ENCODE assay signal across 8 cellular contexts in the genomic region with DNA sequence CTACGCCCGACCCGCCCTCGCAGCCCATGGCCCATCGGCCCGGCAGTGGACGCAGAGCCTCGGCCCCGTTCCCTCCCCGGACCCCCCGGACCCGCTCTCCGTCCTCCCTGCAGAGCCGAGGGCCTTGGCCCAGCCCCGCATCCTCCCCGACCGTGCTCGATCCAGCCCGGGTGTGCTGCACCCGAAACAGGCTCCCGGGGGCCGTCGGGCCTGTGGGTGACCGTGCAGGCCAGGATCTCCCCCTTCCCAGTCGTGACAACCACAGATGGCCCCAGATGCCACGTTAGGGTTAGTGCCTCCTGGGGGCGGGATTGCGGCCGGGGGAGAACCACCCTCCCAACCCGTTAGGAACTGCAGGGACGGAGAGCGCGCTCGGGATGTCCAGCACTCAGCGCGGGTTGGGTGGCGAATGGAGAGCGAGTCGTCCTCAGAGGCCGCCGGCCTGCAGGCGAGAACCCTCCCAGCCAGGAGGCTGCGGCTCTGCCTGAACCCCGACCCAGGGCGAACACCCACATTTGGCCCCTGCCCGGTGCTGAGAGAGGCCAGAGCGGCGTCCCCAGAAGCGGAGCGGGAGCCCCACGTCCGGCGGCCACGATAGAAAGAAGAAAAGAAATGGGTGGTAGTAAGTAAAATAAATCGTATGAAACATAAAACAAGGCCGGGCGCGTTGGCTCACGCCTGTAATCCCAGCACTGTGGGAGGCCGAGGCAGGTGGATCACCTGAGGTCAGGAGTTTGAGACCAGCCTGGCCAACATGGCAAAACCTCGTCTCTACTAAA. TPM values are rescaled to one million over a fixed set of nuclear protein-coding genes. Genes with fewer than 3 reads are reported as not detected.
DNase-seq lines count a peak whose midpoint lies in the region; ATAC-seq, FAIRE-seq and TF ChIP-seq lines count a peak whose summit lies in the region.

No MANE protein-coding gene starts in this region.

- H3K4me3 ChIP-seq in OCI-LY3 (ENCODE audit: low read length) (peak overlapping the region; percentile 98), endocrine pancreas (ENCODE audit: control insufficient read depth, insufficient read depth, low read length) (no peak overlapping the region), mucosa of rectum (ENCODE audit: low read length in 2 of 2) (peak overlapping the region; percentile 69 to 82), uterus (peak overlapping the region; percentile 48 to 83)

- ATAC-seq in HG02981 (IDR thresholded peaks at IDR 0.05; ENCODE audit: unreplicated experiment): no peak

- H3K27ac ChIP-seq in OCI-LY3 (ENCODE audit: low read length): no peak overlapping the region
- H3K27ac ChIP-seq in mucosa of rectum (ENCODE audit: low read depth in 2 of 2, low read length in 2 of 2): peak overlapping the region; percentile 87 to 88
- peak overlapping the region; percentile 85 to 87 for H3K27ac ChIP-seq in uterus

- TF ChIP-seq CTCF in OCI-LY3 (IDR thresholded peaks at IDR 0.05; ENCODE audit: low read depth, low read length) (no peak), uterus (IDR thresholded peaks at IDR 0.05) (no peak), D721Med (IDR thresholded peaks at IDR 0.05; ENCODE audit: insufficient read depth, missing control alignments) (no peak)

- no peak for TF ChIP-seq POLR2A in uterus (IDR thresholded peaks at IDR 0.05)

- H3K9ac ChIP-seq in OCI-LY3 (ENCODE audit: low read length) (peak overlapping the region; percentile 92), endocrine pancreas (ENCODE audit: control insufficient read depth, insufficient read depth, low read length) (peak overlapping the region; percentile 44), mucosa of rectum (ENCODE audit: low read depth in 1 of 2, low read length in 2 of 2) (peak overlapping the region; percentile 70 to 71)

- no peaks in the 10 kb centered on the region for H4K20me1 ChIP-seq in OCI-LY3 (ENCODE audit: insufficient read depth, low read length)

- H3K4me3 Mint-ChIP-seq in activated T-cell treated with anti-CD3 and anti-CD28 coated beads, Interleukin-2, amount 50 U/mL, for 24 hours: peak overlapping the region; percentile 74

- intact Hi-C loops in uterus (cut with DNase I; ENCODE audit: low total_unique reads): no loop called here

- FAIRE-seq in D721Med (lab: Jason Lieb, UNC): no peak

- no peaks in the 10 kb centered on the region for H3K36me3 Mint-ChIP-seq in activated T-cell treated with anti-CD3 and anti-CD28 coated beads, Interleukin-2, amount 50 U/mL, for 24 hours (ENCODE audit: low read depth)

- peaks cover 11% of the 10 kb centered on the region for H3K4me1 ChIP-seq in OCI-LY3 (ENCODE audit: low read length)
- H3K4me1 ChIP-seq in endocrine pancreas (ENCODE audit: control insufficient read depth, insufficient read depth, low read length): no peaks in the 10 kb centered on the region
- peaks cover 0 to 3% of the 10 kb centered on the region in 2 donors for H3K4me1 ChIP-seq in mucosa of rectum (ENCODE audit: control insufficient read depth in 2 of 2, insufficient read depth in 2 of 2, low read length in 2 of 2)
- no peaks in the 10 kb centered on the region for H3K4me1 ChIP-seq in uterus

- H3K36me3 ChIP-seq in OCI-LY3 (replicated peaks; ENCODE audit: low read depth, low read length) (peaks cover 4% of the 10 kb centered on the region), endocrine pancreas (ENCODE audit: control insufficient read depth, insufficient read depth, low read length) (no peaks in the 10 kb centered on the region), mucosa of rectum (ENCODE audit: control insufficient read depth in 2 of 2, insufficient read depth in 2 of 2, low read length in 2 of 2) (no peaks in the 10 kb centered on the region), uterus (no peaks in the 10 kb centered on the region)

- H3K27ac Mint-ChIP-seq in activated T-cell treated with anti-CD3 and anti-CD28 coated beads, Interleukin-2, amount 50 U/mL, for 24 hours: peak overlapping the region; percentile 71

- peaks cover 20% of the 10 kb centered on the region for H3K27me3 Mint-ChIP-seq in activated T-cell treated with anti-CD3 and anti-CD28 coated beads, Interleukin-2, amount 50 U/mL, for 24 hours

- H3K27me3 ChIP-seq in OCI-LY3 (ENCODE audit: low read depth, low read length) (no peaks in the 10 kb centered on the region), endocrine pancreas (ENCODE audit: control insufficient read depth, insufficient read depth, low read length) (no peaks in the 10 kb centered on the region), mucosa of rectum (ENCODE audit: control insufficient read depth in 2 of 2, insufficient read depth in 2 of 2, low read length in 2 of 2) (peaks cover 10 to 13% of the 10 kb centered on the region in 2 donors), uterus (no peaks in the 10 kb centered on the region)

- H3K4me2 ChIP-seq in OCI-LY3 (ENCODE audit: low read length): peak overlapping the region; percentile 96

- no peaks in the 10 kb centered on the region; the same call in 1 of the 2 replicates for H3K79me2 ChIP-seq in OCI-LY3 (ENCODE audit: low read length)

- DNase-seq in activated T-cell treated with anti-CD3 and anti-CD28 coated beads, Interleukin-2, amount 50 U/mL, for 24 hours: no peak
- DNase-seq in activated T-cell treated with anti-CD3 and anti-CD28 coated beads for 4 hours (no peak), uterus (peak in 1 of 2 donors; percentile 49), D721Med (ENCODE audit: insufficient read length, low spot score) (no peak)

- H3K9me3 ChIP-seq in OCI-LY3 (ENCODE audit: insufficient read depth, low read length): no peaks in the 10 kb centered on the region
- H3K9me3 ChIP-seq in endocrine pancreas (ENCODE audit: control insufficient read depth, low read length): no peaks in the 10 kb centered on the region
- no peaks in the 10 kb centered on the region for H3K9me3 ChIP-seq in mucosa of rectum (ENCODE audit: control insufficient read depth in 2 of 2, low read length in 2 of 2)
- no peaks in the 10 kb centered on the region for H3K9me3 ChIP-seq in uterus

- H2AFZ ChIP-seq in OCI-LY3 (ENCODE audit: low read depth, low read length): peak overlapping the region; percentile 16; the same call in 1 of the 2 replicates

- no peaks in the 10 kb centered on the region for H3K9me3 Mint-ChIP-seq in activated T-cell treated with anti-CD3 and anti-CD28 coated beads, Interleukin-2, amount 50 U/mL, for 24 hours

- peaks cover 7% of the 10 kb centered on the region for H3K4me1 Mint-ChIP-seq in activated T-cell treated with anti-CD3 and anti-CD28 coated beads, Interleukin-2, amount 50 U/mL, for 24 hours (ENCODE audit: low read depth)

RNA-seq across cellular contexts. Expression of a gene that starts 6.7 kb away (rescaled TPM):
- total RNA-seq in uterus: 1 to 10 TPM in 1 of 4 donors, under 1 TPM in 1, not detected in 2; 0.34 to 2.7 TPM

RNA-seq across cellular contexts. Expression of a gene that starts 17.7 kb away (rescaled TPM):
- 10 to 100 TPM; 12.6 to 37.5 (median 29.9) TPM for total RNA-seq in uterus

RNA-seq across cellular contexts. Expression of a gene that starts 28.8 kb away (rescaled TPM):
- 10 to 100 TPM in 2 of 4 donors, 1 to 10 TPM in 2; 2.9 to 43.6 (median 8.4) TPM for total RNA-seq in uterus

RNA-seq across cellular contexts. Expression of a gene that starts 42.0 kb away (rescaled TPM):
- total RNA-seq in uterus: 100 to 1,000 TPM in 2 of 4 donors, 10 to 100 TPM in 2; 44.4 to 459 (median 101) TPM

RNA-seq across cellular contexts. Expression of a gene that starts 54.2 kb away (rescaled TPM):
- 1 to 10 TPM in 1 of 4 donors, under 1 TPM in 1, not detected in 2; 0.62 to 1.6 TPM for total RNA-seq in uterus
